12 cellular contexts compared by ENCODE assay signal in the genomic region with DNA sequence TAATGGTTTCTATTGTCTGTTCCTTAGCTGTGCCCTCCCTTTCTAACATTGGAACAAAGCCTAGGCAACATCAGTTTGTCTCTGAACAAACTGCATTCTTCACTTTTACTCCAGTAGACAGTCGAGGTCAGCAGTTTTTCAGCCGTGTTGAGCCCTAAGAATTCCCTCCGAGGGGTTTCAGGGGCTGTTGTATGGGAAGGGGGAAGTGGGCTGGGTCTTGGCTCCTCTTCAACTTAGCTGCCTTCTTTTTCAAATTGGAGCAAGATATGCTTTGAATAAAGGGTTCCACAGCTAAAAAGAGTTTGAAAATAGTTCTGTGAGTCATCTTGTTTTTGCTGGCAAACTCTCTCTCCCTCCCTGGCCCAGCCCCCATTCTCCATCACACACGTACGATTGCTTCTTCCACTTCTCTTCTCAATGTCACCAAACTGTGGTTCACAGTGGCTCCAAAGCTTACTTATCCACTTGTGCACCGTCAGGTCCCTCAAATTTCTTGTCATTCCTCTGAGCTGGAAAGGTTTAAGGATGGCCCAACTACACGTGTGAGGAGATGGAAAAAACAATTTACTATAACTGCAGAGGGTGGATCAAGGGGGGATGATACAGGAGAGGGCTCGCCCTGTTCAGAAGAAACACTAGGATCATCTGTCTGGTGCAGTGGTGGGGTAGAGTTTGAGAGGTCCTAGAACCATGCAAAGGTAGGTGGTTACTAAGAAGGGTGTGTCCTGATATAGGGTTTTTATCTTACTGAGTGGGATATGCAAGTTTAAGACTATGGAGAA. TPM values are rescaled to one million over a fixed set of nuclear protein-coding genes. Genes with fewer than 3 reads are reported as not detected.
A peak's percentile ranks its signal among the peaks of the same experiment; 100 is the strongest.
DNase-seq lines count a peak whose midpoint lies in the region; ATAC-seq and TF ChIP-seq lines count a peak whose summit lies in the region.
"Had no signal": no experiment of that assay in that cellular context is flagged by ENCODE, and none has a peak within 500 bp of the region (broad histone marks: within the 10 kb centered on the region; RNA-seq: fewer than 3 reads in every experiment).

No MANE protein-coding gene starts in this region.

- H3K36me3 ChIP-seq in SK-N-MC (ENCODE audit: insufficient read depth, low read length): no peaks in the 10 kb centered on the region
- H3K36me3 ChIP-seq in fibroblast of lung (ENCODE audit: control insufficient read depth, insufficient read depth, low read length): no peaks in the 10 kb centered on the region
- H3K36me3 ChIP-seq in ovary: no peaks in the 10 kb centered on the region
- H3K36me3 ChIP-seq in BE2C: no peaks in the 10 kb centered on the region
- H3K36me3 ChIP-seq: gastrocnemius medialis had no signal

- no peak for ATAC-seq in activated CD8-positive, alpha-beta memory T cell treated with anti-CD3 and anti-CD28 coated beads, Interleukin-2, amount 10 ng/mL, durations not matched to agents 7 days and 5 days
- ATAC-seq: gastrocnemius medialis had no signal

- H3K27me3 ChIP-seq in fibroblast of lung (ENCODE audit: control insufficient read depth, insufficient read depth, low read length): no peaks in the 10 kb centered on the region
- H3K27me3 ChIP-seq in ovary: no peaks in the 10 kb centered on the region
- H3K27me3 ChIP-seq in dorsolateral prefrontal cortex: peaks cover 0 to 5% (median 0%) of the 10 kb centered on the region in 45 donors
- no peaks in the 10 kb centered on the region for H3K27me3 ChIP-seq in BE2C
- H3K27me3 ChIP-seq: gastrocnemius medialis had no signal

- H3K4me1 Mint-ChIP-seq in activated CD8-positive, alpha-beta memory T cell treated with anti-CD3 and anti-CD28 coated beads, Interleukin-2, amount 10 ng/mL, durations not matched to agents 7 days and 5 days: peaks cover 7% of the 10 kb centered on the region

- peak overlapping the region; percentile 76 for H2AFZ ChIP-seq in fibroblast of lung (ENCODE audit: low read length)

- H3K4me2 ChIP-seq in fibroblast of lung (ENCODE audit: extremely low read depth, insufficient read depth, low read length): peak overlapping the region; percentile 79

- TF ChIP-seq CTCF in fibroblast of lung (conservative IDR thresholded peaks at IDR 0.05 in 1 of 2, IDR thresholded peaks at IDR 0.05 in 1 of 2; ENCODE audit: low read depth in 1 of 2, low read length in 2 of 2) (no peak), ovary (IDR thresholded peaks at IDR 0.05) (no peak), dorsolateral prefrontal cortex (IDR thresholded peaks at IDR 0.05 in 54 of 56, conservative IDR thresholded peaks at IDR 0.05 in 2 of 56; ENCODE audit: low read depth in 1 of 56, partially characterized antibody in 56 of 56) (no peak), BE2C (IDR thresholded peaks at IDR 0.05; ENCODE audit: low read depth, low read length) (no peak)

- H3K4me3 ChIP-seq in SK-N-MC (peak overlapping the region; percentile 50), fibroblast of lung (replicated peaks in 1 of 4; ENCODE audit: control extremely low read depth in 1 of 4, insufficient read depth in 1 of 4, low read depth in 3 of 4, low read length in 4 of 4) (no peak overlapping the region), ovary (no peak overlapping the region), dorsolateral prefrontal cortex (peak overlapping the region in 11 of 59 donors; percentile 7 to 36 (median 17)), BE2C (ENCODE audit: low read depth, low read length) (no peak overlapping the region)
- H3K4me3 ChIP-seq: gastrocnemius medialis had no signal

- H3K4me3 Mint-ChIP-seq in activated CD8-positive, alpha-beta memory T cell treated with anti-CD3 and anti-CD28 coated beads, Interleukin-2, amount 10 ng/mL, durations not matched to agents 7 days and 5 days: no peak overlapping the region

- intact Hi-C loops in ovary (cut with DNase I) (no loop called here), dorsolateral prefrontal cortex (cut with DNase I) (loop anchor here in 1 of 2 donors (5.0 kb wide), 1 partner anchor 169 kb away; no protein-coding TSS in a partner anchor)

- H3K9me3 ChIP-seq in SK-N-MC (ENCODE audit: low read depth, low read length): no peaks in the 10 kb centered on the region
- no peaks in the 10 kb centered on the region for H3K9me3 ChIP-seq in fibroblast of lung (ENCODE audit: control insufficient read depth, insufficient read depth, low read depth, low read length)
- H3K9me3 ChIP-seq in ovary: no peaks in the 10 kb centered on the region
- no peaks in the 10 kb centered on the region for H3K9me3 ChIP-seq in BE2C
- H3K9me3 ChIP-seq: gastrocnemius medialis had no signal

- H3K4me1 ChIP-seq in fibroblast of lung (ENCODE audit: control insufficient read depth, extremely low read depth, insufficient read depth, low read length): peaks cover 4% of the 10 kb centered on the region
- peaks cover 8% of the 10 kb centered on the region for H3K4me1 ChIP-seq in ovary (ENCODE audit: insufficient read depth)
- H3K4me1 ChIP-seq in BE2C: peaks cover 3% of the 10 kb centered on the region; the same call in 1 of the 2 replicates
- H3K4me1 ChIP-seq: gastrocnemius medialis had no signal

- H4K20me1 ChIP-seq in fibroblast of lung (ENCODE audit: control insufficient read depth, extremely low read depth, insufficient read depth, low read length): no peaks in the 10 kb centered on the region

- TF ChIP-seq EP300 in ovary (IDR thresholded peaks at IDR 0.05): no peak

- no peak overlapping the region for H3K27ac Mint-ChIP-seq in activated CD8-positive, alpha-beta memory T cell treated with anti-CD3 and anti-CD28 coated beads, Interleukin-2, amount 10 ng/mL, durations not matched to agents 7 days and 5 days

- WGBS in ovary, 3 donors: 18 to 20% (median 19%) methylated on average over 8 of the region's 8 CpGs

- TF ChIP-seq POLR2A in ovary (IDR thresholded peaks at IDR 0.05): no peak

- H3K27me3 Mint-ChIP-seq in activated CD8-positive, alpha-beta memory T cell treated with anti-CD3 and anti-CD28 coated beads, Interleukin-2, amount 10 ng/mL, durations not matched to agents 7 days and 5 days: peaks cover 9% of the 10 kb centered on the region

- no peaks in the 10 kb centered on the region for H3K9me3 Mint-ChIP-seq in activated CD8-positive, alpha-beta memory T cell treated with anti-CD3 and anti-CD28 coated beads, Interleukin-2, amount 10 ng/mL, durations not matched to agents 7 days and 5 days (ENCODE audit: low read depth)

- H3K36me3 Mint-ChIP-seq in activated CD8-positive, alpha-beta memory T cell treated with anti-CD3 and anti-CD28 coated beads, Interleukin-2, amount 10 ng/mL, durations not matched to agents 7 days and 5 days: no peaks in the 10 kb centered on the region

- H3K27ac ChIP-seq in SK-N-MC (peak overlapping the region; percentile 37), fibroblast of lung (ENCODE audit: insufficient read depth, low read length) (no peak overlapping the region), ovary (peak overlapping the region; percentile 47 to 53), dorsolateral prefrontal cortex (no peak overlapping the region)
- H3K27ac ChIP-seq: gastrocnemius medialis had no signal

- H3K79me2 ChIP-seq in fibroblast of lung (ENCODE audit: control insufficient read depth, insufficient read depth, low read length): no peaks in the 10 kb centered on the region

- CTCF ChIA-PET in activated CD8-positive, alpha-beta memory T cell treated with anti-CD3 and anti-CD28 coated beads, Interleukin-2, amount 10 ng/mL, durations not matched to agents 7 days and 5 days (lab: Charles Lee): interaction anchor here (0.5 to 1.5 kb wide), 4 partner anchors 30 to 1223 kb away, joined by 3 to 6 read pairs (median 4); no protein-coding TSS in a partner anchor

- H3K9ac ChIP-seq in SK-N-MC (ENCODE audit: insufficient read length) (peak overlapping the region; percentile 35), fibroblast of lung (ENCODE audit: insufficient read depth, low read length) (no peak overlapping the region)

- peak; percentile 52 for DNase-seq in EL
- no peak for DNase-seq in SK-N-MC (ENCODE audit: low read depth, low spot score)
- peak; percentile 75 to 78 for DNase-seq in fibroblast of lung (ENCODE audit: low read depth in 2 of 2)
- peak; percentile 63 to 74 (median 70) for DNase-seq in ovary
- DNase-seq in dorsolateral prefrontal cortex: no peak
- DNase-seq in activated CD8-positive, alpha-beta memory T cell treated with anti-CD3 and anti-CD28 coated beads, Interleukin-2, amount 10 ng/mL, durations not matched to agents 7 days and 5 days: no peak
- no peak for DNase-seq in BE2C
- no peak for DNase-seq in mesenteric fat pad (ENCODE audit: low spot score)
- DNase-seq: COR-L47; gastrocnemius medialis; mesendoderm; stimulated activated CD8-positive, alpha-beta memory T cell treated with anti-CD3 and anti-CD28 coated beads, Interleukin-4, amount 100 ng/mL, for 48 hours had no signal

RNA-seq across cellular contexts. Expression of gene MAML3, which starts 9.2 kb away (rescaled TPM):
- total RNA-seq in fibroblast of lung (2.0 and 2.1 TPM in 2 replicates), ovary (10 to 100 TPM; 14.2 to 23.8 (median 17.0) TPM), dorsolateral prefrontal cortex (1 to 10 TPM; 2.5 to 9.3 (median 4.8) TPM), mesenteric fat pad (7.3 TPM)
- polyA plus RNA-seq in fibroblast of lung (2.6 and 2.8 TPM in 2 replicates), ovary (10 to 100 TPM; 11.1 to 11.5 TPM)
- 1.2 and 1.9 TPM in 2 replicates for polyA plus RNA-seq in fibroblast of lung (2012)
- polyA minus RNA-seq in fibroblast of lung (ENCODE audit: low replicate concordance): 1.3 and 3.6 TPM in 2 replicates
- total RNA-seq in activated CD8-positive, alpha-beta memory T cell treated with anti-CD3 and anti-CD28 coated beads, Interleukin-2, amount 10 ng/mL, durations not matched to agents 7 days and 5 days: 1 to 10 TPM; 1.8 to 4.3 TPM
- polyA plus RNA-seq in BE2C (2012; ENCODE audit: insufficient read depth, insufficient read length, low read depth): 14.1 TPM

Comparison
In these comparisons a context has a peak if more than half of its experiments do, and no peak if none do; other contexts are left out.
1. DNase-seq: peak in EL (single experiment), fibroblast of lung (2 of 2) and ovary (5 of 5); none in SK-N-MC (single experiment), dorsolateral prefrontal cortex (0 of 10), activated CD8-positive, alpha-beta memory T cell treated with anti-CD3 and anti-CD28 coated beads, Interleukin-2, amount 10 ng/mL, durations not matched to agents 7 days and 5 days (single experiment), BE2C (single experiment) and mesenteric fat pad (single experiment).
2. H3K27ac ChIP-seq: peak in SK-N-MC (single experiment) and ovary (2 of 2); none in fibroblast of lung (single experiment) and dorsolateral prefrontal cortex (0 of 59).